Comparison of ENCODE assay signal across 1 cellular context in the genomic region with DNA sequence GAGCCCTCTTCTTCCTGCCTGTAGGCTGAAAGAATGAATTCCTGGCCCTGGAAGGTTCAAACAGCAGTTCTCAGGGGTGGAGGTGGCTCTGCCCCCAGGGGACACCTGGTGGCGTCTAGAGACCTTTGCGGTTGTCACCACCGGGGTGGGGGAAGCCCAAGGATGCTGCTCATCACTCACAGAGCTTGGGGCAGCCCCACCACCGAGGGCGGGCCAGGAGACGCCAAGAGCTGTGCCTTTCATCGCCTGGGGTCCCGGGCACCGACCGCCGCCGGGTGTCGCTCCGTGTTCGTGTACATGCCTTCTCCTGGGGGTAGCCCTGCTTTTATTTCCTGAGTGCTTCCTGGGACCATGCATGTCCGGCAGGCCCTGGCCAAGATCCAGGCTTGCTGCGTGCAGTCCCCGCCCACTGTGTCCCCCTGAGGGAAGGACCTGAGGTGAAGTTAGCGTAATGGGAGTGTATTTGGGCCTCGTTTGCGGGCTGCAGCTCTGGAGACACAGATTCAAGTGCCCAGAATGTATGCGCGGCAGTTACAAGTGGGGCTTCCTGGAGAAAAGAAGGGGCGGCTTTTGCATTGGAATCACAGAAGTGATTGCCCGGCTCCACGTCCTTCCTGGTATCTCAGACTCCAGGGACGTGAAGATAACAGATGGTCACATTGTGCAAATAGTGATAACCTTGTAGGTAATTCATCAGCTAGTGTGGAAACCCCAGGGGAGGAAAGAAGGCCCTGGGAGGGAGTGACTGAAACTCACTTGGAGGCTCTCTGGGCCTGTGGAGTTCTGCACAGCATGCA.
TF ChIP-seq lines count a peak whose summit lies in the region.

No MANE protein-coding gene starts in this region.

TF ChIP-seq in HepG2, 621 proteins besides CTCF, POLR2A, EP300 and RAD21 (continued from another document and continues in another):
- TF ChIP-seq, protein P1, sequence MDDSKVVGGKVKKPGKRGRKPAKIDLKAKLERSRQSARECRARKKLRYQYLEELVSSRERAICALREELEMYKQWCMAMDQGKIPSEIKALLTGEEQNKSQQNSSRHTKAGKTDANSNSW (CRISPR knock-in tag; IDR thresholded peaks at IDR 0.05; ENCODE audit: borderline replicate concordance), result no peak
- TF ChIP-seq DMAP1 (CRISPR knock-in tag; IDR thresholded peaks at IDR 0.05) (no peak), NFKBIZ (CRISPR knock-in tag; IDR thresholded peaks at IDR 0.05) (peak; percentile 54; the same call in 1 of the 2 replicates), TBP (CRISPR knock-in tag; IDR thresholded peaks at IDR 0.05) (no peak), ZEB1 (IDR thresholded peaks at IDR 0.05; ENCODE audit: insufficient replicate concordance, low read depth) (peak; percentile 28), SP1 (IDR thresholded peaks at IDR 0.05) (no peak), SP1 (CRISPR knock-in tag; IDR thresholded peaks at IDR 0.05) (no peak), PHF21A (CRISPR knock-in tag; IDR thresholded peaks at IDR 0.05) (peak; percentile 95), ZNF83 (CRISPR knock-in tag; IDR thresholded peaks at IDR 0.05; ENCODE audit: borderline replicate concordance) (no peak), ZNF33A (CRISPR knock-in tag; IDR thresholded peaks at IDR 0.05; ENCODE audit: borderline replicate concordance) (no peak), PHF5A (CRISPR knock-in tag; IDR thresholded peaks at IDR 0.05; ENCODE audit: low read depth, unreplicated experiment) (peak; percentile 26), ZNF607 (CRISPR knock-in tag; IDR thresholded peaks at IDR 0.05; ENCODE audit: borderline replicate concordance) (no peak), NR2F2 (IDR thresholded peaks at IDR 0.05; ENCODE audit: borderline replicate concordance, low read depth) (no peak; the same call in 1 of the 2 replicates), ZNF772 (CRISPR knock-in tag; IDR thresholded peaks at IDR 0.05) (no peak), ZNF264 (CRISPR knock-in tag; IDR thresholded peaks at IDR 0.05) (no peak), MATR3 (CRISPR knock-in tag; IDR thresholded peaks at IDR 0.05) (no peak), ZNF207 (IDR thresholded peaks at IDR 0.05; ENCODE audit: borderline replicate concordance) (no peak), ZMYM2 (CRISPR knock-in tag; IDR thresholded peaks at IDR 0.05) (no peak), NR2F6 (IDR thresholded peaks at IDR 0.05) (peak; percentile 61), NR2F6 (CRISPR knock-in tag; IDR thresholded peaks at IDR 0.05) (no peak; the same call in none of the 2 replicates), RFXANK (CRISPR knock-in tag; IDR thresholded peaks at IDR 0.05) (no peak), JUN (CRISPR knock-in tag; IDR thresholded peaks at IDR 0.05) (no peak), ZNF782 (CRISPR knock-in tag; IDR thresholded peaks at IDR 0.05; ENCODE audit: borderline replicate concordance) (no peak; the same call in 1 of the 2 replicates), MLLT10 (CRISPR knock-in tag; IDR thresholded peaks at IDR 0.05) (no peak), ZNF292 (CRISPR knock-in tag; IDR thresholded peaks at IDR 0.05; ENCODE audit: borderline replicate concordance, low read depth) (no peak), GTF3A (CRISPR knock-in tag; conservative IDR thresholded peaks at IDR 0.05) (no peak)
- TF ChIP-seq, protein P2, sequence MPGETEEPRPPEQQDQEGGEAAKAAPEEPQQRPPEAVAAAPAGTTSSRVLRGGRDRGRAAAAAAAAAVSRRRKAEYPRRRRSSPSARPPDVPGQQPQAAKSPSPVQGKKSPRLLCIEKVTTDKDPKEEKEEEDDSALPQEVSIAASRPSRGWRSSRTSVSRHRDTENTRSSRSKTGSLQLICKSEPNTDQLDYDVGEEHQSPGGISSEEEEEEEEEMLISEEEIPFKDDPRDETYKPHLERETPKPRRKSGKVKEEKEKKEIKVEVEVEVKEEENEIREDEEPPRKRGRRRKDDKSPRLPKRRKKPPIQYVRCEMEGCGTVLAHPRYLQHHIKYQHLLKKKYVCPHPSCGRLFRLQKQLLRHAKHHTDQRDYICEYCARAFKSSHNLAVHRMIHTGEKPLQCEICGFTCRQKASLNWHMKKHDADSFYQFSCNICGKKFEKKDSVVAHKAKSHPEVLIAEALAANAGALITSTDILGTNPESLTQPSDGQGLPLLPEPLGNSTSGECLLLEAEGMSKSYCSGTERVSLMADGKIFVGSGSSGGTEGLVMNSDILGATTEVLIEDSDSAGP (CRISPR knock-in tag; IDR thresholded peaks at IDR 0.05; ENCODE audit: borderline replicate concordance), result peak; percentile 61; the same call in 1 of the 2 replicates
- TF ChIP-seq, protein P3, sequence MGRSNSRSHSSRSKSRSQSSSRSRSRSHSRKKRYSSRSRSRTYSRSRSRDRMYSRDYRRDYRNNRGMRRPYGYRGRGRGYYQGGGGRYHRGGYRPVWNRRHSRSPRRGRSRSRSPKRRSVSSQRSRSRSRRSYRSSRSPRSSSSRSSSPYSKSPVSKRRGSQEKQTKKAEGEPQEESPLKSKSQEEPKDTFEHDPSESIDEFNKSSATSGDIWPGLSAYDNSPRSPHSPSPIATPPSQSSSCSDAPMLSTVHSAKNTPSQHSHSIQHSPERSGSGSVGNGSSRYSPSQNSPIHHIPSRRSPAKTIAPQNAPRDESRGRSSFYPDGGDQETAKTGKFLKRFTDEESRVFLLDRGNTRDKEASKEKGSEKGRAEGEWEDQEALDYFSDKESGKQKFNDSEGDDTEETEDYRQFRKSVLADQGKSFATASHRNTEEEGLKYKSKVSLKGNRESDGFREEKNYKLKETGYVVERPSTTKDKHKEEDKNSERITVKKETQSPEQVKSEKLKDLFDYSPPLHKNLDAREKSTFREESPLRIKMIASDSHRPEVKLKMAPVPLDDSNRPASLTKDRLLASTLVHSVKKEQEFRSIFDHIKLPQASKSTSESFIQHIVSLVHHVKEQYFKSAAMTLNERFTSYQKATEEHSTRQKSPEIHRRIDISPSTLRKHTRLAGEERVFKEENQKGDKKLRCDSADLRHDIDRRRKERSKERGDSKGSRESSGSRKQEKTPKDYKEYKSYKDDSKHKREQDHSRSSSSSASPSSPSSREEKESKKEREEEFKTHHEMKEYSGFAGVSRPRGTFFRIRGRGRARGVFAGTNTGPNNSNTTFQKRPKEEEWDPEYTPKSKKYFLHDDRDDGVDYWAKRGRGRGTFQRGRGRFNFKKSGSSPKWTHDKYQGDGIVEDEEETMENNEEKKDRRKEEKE (IDR thresholded peaks at IDR 0.05), result no peak
- TF ChIP-seq, protein P4, sequence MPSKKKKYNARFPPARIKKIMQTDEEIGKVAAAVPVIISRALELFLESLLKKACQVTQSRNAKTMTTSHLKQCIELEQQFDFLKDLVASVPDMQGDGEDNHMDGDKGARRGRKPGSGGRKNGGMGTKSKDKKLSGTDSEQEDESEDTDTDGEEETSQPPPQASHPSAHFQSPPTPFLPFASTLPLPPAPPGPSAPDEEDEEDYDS (CRISPR knock-in tag; IDR thresholded peaks at IDR 0.05), result peak; percentile 4
- TF ChIP-seq, protein P5, sequence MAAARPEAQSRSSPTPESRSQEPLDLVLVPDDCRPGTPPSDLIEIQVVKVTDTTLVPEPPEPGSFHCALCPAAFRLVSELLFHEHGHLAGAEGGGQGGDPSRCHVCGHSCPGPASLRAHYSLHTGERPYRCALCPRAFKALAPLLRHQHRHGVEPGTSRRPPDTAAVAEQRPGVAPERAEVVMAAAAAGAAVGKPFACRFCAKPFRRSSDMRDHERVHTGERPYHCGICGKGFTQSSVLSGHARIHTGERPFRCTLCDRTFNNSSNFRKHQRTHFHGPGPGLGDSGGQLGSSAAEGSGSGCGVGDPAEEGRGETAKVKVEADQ (CRISPR knock-in tag; IDR thresholded peaks at IDR 0.05; ENCODE audit: borderline replicate concordance), result no peak
- TF ChIP-seq, protein P6, sequence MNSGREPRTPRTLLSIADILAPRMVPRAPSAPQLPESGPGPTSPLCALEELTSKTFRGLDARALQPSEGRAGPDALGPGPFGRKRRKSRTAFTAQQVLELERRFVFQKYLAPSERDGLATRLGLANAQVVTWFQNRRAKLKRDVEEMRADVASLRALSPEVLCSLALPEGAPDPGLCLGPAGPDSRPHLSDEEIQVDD (CRISPR knock-in tag; IDR thresholded peaks at IDR 0.05; ENCODE audit: borderline replicate concordance), result no peak
- TF ChIP-seq, protein P7, sequence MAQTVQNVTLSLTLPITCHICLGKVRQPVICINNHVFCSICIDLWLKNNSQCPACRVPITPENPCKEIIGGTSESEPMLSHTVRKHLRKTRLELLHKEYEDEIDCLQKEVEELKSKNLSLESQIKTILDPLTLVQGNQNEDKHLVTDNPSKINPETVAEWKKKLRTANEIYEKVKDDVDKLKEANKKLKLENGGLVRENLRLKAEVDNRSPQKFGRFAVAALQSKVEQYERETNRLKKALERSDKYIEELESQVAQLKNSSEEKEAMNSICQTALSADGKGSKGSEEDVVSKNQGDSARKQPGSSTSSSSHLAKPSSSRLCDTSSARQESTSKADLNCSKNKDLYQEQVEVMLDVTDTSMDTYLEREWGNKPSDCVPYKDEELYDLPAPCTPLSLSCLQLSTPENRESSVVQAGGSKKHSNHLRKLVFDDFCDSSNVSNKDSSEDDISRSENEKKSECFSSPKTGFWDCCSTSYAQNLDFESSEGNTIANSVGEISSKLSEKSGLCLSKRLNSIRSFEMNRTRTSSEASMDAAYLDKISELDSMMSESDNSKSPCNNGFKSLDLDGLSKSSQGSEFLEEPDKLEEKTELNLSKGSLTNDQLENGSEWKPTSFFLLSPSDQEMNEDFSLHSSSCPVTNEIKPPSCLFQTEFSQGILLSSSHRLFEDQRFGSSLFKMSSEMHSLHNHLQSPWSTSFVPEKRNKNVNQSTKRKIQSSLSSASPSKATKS (CRISPR knock-in tag; IDR thresholded peaks at IDR 0.05), result no peak
- TF ChIP-seq, protein P8, sequence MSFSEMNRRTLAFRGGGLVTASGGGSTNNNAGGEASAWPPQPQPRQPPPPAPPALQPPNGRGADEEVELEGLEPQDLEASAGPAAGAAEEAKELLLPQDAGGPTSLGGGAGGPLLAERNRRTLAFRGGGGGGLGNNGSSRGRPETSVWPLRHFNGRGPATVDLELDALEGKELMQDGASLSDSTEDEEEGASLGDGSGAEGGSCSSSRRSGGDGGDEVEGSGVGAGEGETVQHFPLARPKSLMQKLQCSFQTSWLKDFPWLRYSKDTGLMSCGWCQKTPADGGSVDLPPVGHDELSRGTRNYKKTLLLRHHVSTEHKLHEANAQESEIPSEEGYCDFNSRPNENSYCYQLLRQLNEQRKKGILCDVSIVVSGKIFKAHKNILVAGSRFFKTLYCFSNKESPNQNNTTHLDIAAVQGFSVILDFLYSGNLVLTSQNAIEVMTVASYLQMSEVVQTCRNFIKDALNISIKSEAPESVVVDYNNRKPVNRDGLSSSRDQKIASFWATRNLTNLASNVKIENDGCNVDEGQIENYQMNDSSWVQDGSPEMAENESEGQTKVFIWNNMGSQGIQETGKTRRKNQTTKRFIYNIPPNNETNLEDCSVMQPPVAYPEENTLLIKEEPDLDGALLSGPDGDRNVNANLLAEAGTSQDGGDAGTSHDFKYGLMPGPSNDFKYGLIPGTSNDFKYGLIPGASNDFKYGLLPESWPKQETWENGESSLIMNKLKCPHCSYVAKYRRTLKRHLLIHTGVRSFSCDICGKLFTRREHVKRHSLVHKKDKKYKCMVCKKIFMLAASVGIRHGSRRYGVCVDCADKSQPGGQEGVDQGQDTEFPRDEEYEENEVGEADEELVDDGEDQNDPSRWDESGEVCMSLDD (CRISPR knock-in tag; IDR thresholded peaks at IDR 0.05; ENCODE audit: borderline replicate concordance), result no peak; the same call in 1 of the 2 replicates
- TF ChIP-seq, protein P9, sequence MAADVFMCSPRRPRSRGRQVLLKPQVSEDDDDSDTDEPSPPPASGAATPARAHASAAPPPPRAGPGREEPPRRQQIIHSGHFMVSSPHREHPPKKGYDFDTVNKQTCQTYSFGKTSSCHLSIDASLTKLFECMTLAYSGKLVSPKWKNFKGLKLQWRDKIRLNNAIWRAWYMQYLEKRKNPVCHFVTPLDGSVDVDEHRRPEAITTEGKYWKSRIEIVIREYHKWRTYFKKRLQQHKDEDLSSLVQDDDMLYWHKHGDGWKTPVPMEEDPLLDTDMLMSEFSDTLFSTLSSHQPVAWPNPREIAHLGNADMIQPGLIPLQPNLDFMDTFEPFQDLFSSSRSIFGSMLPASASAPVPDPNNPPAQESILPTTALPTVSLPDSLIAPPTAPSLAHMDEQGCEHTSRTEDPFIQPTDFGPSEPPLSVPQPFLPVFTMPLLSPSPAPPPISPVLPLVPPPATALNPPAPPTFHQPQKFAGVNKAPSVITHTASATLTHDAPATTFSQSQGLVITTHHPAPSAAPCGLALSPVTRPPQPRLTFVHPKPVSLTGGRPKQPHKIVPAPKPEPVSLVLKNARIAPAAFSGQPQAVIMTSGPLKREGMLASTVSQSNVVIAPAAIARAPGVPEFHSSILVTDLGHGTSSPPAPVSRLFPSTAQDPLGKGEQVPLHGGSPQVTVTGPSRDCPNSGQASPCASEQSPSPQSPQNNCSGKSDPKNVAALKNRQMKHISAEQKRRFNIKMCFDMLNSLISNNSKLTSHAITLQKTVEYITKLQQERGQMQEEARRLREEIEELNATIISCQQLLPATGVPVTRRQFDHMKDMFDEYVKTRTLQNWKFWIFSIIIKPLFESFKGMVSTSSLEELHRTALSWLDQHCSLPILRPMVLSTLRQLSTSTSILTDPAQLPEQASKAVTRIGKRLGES (CRISPR knock-in tag; IDR thresholded peaks at IDR 0.05; ENCODE audit: borderline replicate concordance), result no peak
- TF ChIP-seq, protein P10, sequence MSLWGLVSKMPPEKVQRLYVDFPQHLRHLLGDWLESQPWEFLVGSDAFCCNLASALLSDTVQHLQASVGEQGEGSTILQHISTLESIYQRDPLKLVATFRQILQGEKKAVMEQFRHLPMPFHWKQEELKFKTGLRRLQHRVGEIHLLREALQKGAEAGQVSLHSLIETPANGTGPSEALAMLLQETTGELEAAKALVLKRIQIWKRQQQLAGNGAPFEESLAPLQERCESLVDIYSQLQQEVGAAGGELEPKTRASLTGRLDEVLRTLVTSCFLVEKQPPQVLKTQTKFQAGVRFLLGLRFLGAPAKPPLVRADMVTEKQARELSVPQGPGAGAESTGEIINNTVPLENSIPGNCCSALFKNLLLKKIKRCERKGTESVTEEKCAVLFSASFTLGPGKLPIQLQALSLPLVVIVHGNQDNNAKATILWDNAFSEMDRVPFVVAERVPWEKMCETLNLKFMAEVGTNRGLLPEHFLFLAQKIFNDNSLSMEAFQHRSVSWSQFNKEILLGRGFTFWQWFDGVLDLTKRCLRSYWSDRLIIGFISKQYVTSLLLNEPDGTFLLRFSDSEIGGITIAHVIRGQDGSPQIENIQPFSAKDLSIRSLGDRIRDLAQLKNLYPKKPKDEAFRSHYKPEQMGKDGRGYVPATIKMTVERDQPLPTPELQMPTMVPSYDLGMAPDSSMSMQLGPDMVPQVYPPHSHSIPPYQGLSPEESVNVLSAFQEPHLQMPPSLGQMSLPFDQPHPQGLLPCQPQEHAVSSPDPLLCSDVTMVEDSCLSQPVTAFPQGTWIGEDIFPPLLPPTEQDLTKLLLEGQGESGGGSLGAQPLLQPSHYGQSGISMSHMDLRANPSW (CRISPR knock-in tag; IDR thresholded peaks at IDR 0.05; ENCODE audit: borderline replicate concordance), result no peak
- TF ChIP-seq, protein P11, sequence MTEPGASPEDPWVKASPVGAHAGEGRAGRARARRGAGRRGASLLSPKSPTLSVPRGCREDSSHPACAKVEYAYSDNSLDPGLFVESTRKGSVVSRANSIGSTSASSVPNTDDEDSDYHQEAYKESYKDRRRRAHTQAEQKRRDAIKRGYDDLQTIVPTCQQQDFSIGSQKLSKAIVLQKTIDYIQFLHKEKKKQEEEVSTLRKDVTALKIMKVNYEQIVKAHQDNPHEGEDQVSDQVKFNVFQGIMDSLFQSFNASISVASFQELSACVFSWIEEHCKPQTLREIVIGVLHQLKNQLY (CRISPR knock-in tag; IDR thresholded peaks at IDR 0.05), result no peak
